In the genomic region with DNA sequence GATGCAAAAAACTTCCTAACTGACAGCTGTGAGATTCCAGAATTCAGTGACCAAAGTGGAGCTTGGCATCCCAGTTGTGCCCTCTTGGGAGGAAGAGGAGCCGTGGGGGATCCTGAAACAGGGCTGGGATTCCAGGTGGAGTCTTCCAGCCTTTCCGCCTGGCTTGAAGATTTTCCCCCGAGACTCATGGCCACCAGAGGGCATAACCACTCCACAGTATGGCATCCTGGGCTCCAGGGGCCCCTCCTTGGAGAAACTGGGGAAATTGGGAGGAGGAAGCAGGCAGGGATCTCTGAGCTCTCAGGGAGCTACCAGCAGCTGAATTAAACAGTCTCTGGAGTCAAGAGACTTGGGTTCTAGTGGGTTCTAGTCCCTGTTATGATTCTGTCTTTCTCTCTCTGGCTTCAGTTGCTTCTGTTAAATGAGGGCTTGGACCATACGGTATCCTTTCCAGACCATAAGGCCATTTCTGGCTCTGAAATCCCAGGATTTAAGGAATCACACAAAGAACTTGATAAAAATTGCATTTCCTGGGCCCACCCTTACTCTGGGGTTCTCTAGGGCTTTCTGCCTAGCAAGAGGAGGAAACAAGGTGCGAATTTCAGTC, we compare ENCODE assay signal across 8 cellular contexts. TPM values are rescaled to one million over a fixed set of nuclear protein-coding genes. Genes with fewer than 3 reads are reported as not detected.
A peak's percentile ranks its signal among the peaks of the same experiment; 100 is the strongest.
DNase-seq lines count a peak whose midpoint lies in the region; ATAC-seq, FAIRE-seq and TF ChIP-seq lines count a peak whose summit lies in the region.

No MANE protein-coding gene starts in this region.

- POLR2A ChIA-PET in endothelial cell of umbilical vein (lab: Charles Lee): interaction anchor here (5.8 kb wide), 1 partner anchor 17 kb away, joined by 221 read pairs; no protein-coding TSS in a partner anchor

- FAIRE-seq in endothelial cell of umbilical vein (lab: Jason Lieb, UNC): peak; percentile 92

- H3K9me3 Mint-ChIP-seq in nephron: no peaks in the 10 kb centered on the region

- no peaks in the 10 kb centered on the region for H4K20me1 ChIP-seq in OCI-LY3 (ENCODE audit: insufficient read depth, low read length)
- no peaks in the 10 kb centered on the region for H4K20me1 ChIP-seq in endothelial cell of umbilical vein (replicated peaks; ENCODE audit: control insufficient read depth, extremely low read depth, insufficient read depth, low read length)

- DNase-seq in AG10803 (ENCODE audit: low read depth) (peak; percentile 56), H4 (ENCODE audit: low spot score) (peak; percentile 33), endothelial cell of umbilical vein (ENCODE audit: low read depth, low spot score) (peak; percentile 60)
- no peak for DNase-seq in activated CD4-positive, alpha-beta T cell treated with anti-CD3 and anti-CD28 coated beads, Interleukin-2, amount 50 U/mL, for 1 hour

- H3K4me1 Mint-ChIP-seq in nephron: peaks cover 47% of the 10 kb centered on the region

- ATAC-seq in GM19328 (IDR thresholded peaks at IDR 0.05; ENCODE audit: unreplicated experiment) (no peak), HG03045 (IDR thresholded peaks at IDR 0.05; ENCODE audit: unreplicated experiment) (no peak)

- H2AFZ ChIP-seq in OCI-LY3 (ENCODE audit: low read depth, low read length) (no peak overlapping the region), endothelial cell of umbilical vein (ENCODE audit: low read depth, low read length) (no peak overlapping the region)

- dilution Hi-C loops in endothelial cell of umbilical vein (cut with MboI; ENCODE audit: extremely low pct_ligation_motif_present, low sequenced_read_pairs): no loop called here

- peaks cover 27% of the 10 kb centered on the region for H3K27me3 ChIP-seq in OCI-LY3 (ENCODE audit: low read depth, low read length)
- no peaks in the 10 kb centered on the region for H3K27me3 ChIP-seq in endothelial cell of umbilical vein (ENCODE audit: control insufficient read depth in 2 of 2, insufficient read depth in 2 of 2, low read length in 2 of 2)

- peak; percentile 82 for TF ChIP-seq CTCF in AG10803 (conservative IDR thresholded peaks at IDR 0.05; ENCODE audit: low read length)
- TF ChIP-seq CTCF in OCI-LY3 (IDR thresholded peaks at IDR 0.05; ENCODE audit: low read depth, low read length): peak; percentile 94
- peak; percentile 72 to 79 for TF ChIP-seq CTCF in endothelial cell of umbilical vein (IDR thresholded peaks at IDR 0.05; ENCODE audit: extremely low read depth in 1 of 2, insufficient read depth in 1 of 2, low read depth in 1 of 2, low read length in 2 of 2)
- TF ChIP-seq CTCF in nephron (IDR thresholded peaks at IDR 0.05; ENCODE audit: unreplicated experiment in 3 of 3): peak; percentile 56 to 69 (median 67)

- peaks cover 27% of the 10 kb centered on the region for H3K4me1 ChIP-seq in OCI-LY3 (ENCODE audit: low read length)
- H3K4me1 ChIP-seq in endothelial cell of umbilical vein (ENCODE audit: control insufficient read depth, extremely low read depth, insufficient read depth, low read length): peaks cover 22% of the 10 kb centered on the region

- no peaks in the 10 kb centered on the region for H3K79me2 ChIP-seq in OCI-LY3 (ENCODE audit: low read length)
- H3K79me2 ChIP-seq in endothelial cell of umbilical vein (ENCODE audit: control insufficient read depth, insufficient read depth, low read length): peaks cover 23% of the 10 kb centered on the region

- H3K27me3 Mint-ChIP-seq in nephron (ENCODE audit: low read depth): peaks cover 5% of the 10 kb centered on the region

- TF ChIP-seq POLR2A in endothelial cell of umbilical vein (IDR thresholded peaks at IDR 0.05; ENCODE audit: low read depth, low read length): no peak

- H3K36me3 Mint-ChIP-seq in nephron (ENCODE audit: low read depth): peaks cover 19% of the 10 kb centered on the region

- intact Hi-C loops in endothelial cell of umbilical vein (cut with micrococcal nuclease): loop anchor here (1.0 kb wide), 1 partner anchor 16 kb away; no protein-coding TSS in a partner anchor

- H3K4me2 ChIP-seq in OCI-LY3 (ENCODE audit: low read length) (no peak overlapping the region), endothelial cell of umbilical vein (ENCODE audit: insufficient read depth, low read length) (no peak overlapping the region)

- CTCF ChIA-PET in endothelial cell of umbilical vein (lab: Charles Lee): interaction anchor here (0.6 to 11.4 kb wide), 26 partner anchors 8 to 143 kb away, joined by 3 to 946 read pairs (median 5); partner anchors contain the start of genes ATG101 and NR4A1

- H3K36me3 ChIP-seq in OCI-LY3 (replicated peaks; ENCODE audit: low read depth, low read length): no peaks in the 10 kb centered on the region
- H3K36me3 ChIP-seq in endothelial cell of umbilical vein (ENCODE audit: control insufficient read depth in 2 of 2, extremely low read depth in 1 of 2, insufficient read depth in 2 of 2, low read length in 2 of 2): peaks cover 0 to 3% of the 10 kb centered on the region in 2 experiments

- H3K9me1 ChIP-seq in endothelial cell of umbilical vein (replicated peaks; ENCODE audit: control insufficient read depth, extremely low read depth, insufficient read depth, low read length): no peaks in the 10 kb centered on the region

- H3K27ac ChIP-seq in OCI-LY3 (ENCODE audit: low read length): no peak overlapping the region
- H3K27ac ChIP-seq in endothelial cell of umbilical vein (ENCODE audit: insufficient read depth, low read depth, low read length): no peak overlapping the region

- peak overlapping the region in 2 of 3 experiments; percentile 11 to 16 for H3K4me3 Mint-ChIP-seq in nephron

- H3K9me3 ChIP-seq in OCI-LY3 (ENCODE audit: insufficient read depth, low read length) (no peaks in the 10 kb centered on the region), endothelial cell of umbilical vein (replicated peaks; ENCODE audit: control insufficient read depth, insufficient read depth, low read length) (no peaks in the 10 kb centered on the region)

- H3K27ac Mint-ChIP-seq in nephron: peak overlapping the region in 1 of 3 experiments; percentile 71

- H3K4me3 ChIP-seq in AG10803 (ENCODE audit: low read length) (no peak overlapping the region), OCI-LY3 (ENCODE audit: low read length) (no peak overlapping the region), endothelial cell of umbilical vein (replicated peaks in 1 of 3; ENCODE audit: insufficient read depth in 1 of 3, low read depth in 1 of 3, low read length in 3 of 3) (no peak overlapping the region)

- no peak overlapping the region for H3K9ac ChIP-seq in OCI-LY3 (ENCODE audit: low read length)
- H3K9ac ChIP-seq in endothelial cell of umbilical vein (replicated peaks; ENCODE audit: extremely low read depth, insufficient read depth, low read length): no peak overlapping the region

- no TSS peak for BruUV-seq in endothelial cell of umbilical vein (replicated peaks; lab: Mats Ljungman, UMichigan)

TF ChIP-seq in endothelial cell of umbilical vein, 7 proteins besides CTCF, POLR2A, EP300 and RAD21:
- TF ChIP-seq POLR2AphosphoS5 (IDR thresholded peaks at IDR 0.05; ENCODE audit: insufficient read depth, low read depth, low read length) (peak; percentile 37), FOS (IDR thresholded peaks at IDR 0.05; ENCODE audit: borderline replicate concordance, insufficient read depth, low read length) (no peak), MYC (IDR thresholded peaks at IDR 0.05; ENCODE audit: low read depth, low read length) (no peak), GATA2 (IDR thresholded peaks at IDR 0.05; ENCODE audit: insufficient read depth, insufficient read length, low read depth, low read length) (no peak), EZH2 (IDR thresholded peaks at IDR 0.05; ENCODE audit: borderline replicate concordance, low read depth, low read length, severe bottlenecking) (no peak), JUN (IDR thresholded peaks at IDR 0.05; ENCODE audit: borderline replicate concordance, insufficient read depth, insufficient read length, low read depth) (no peak), MAX (IDR thresholded peaks at IDR 0.05; ENCODE audit: insufficient read depth, insufficient read length) (no peak)
TF ChIP-seq in endothelial cell of umbilical vein: peak in this region for 1.

RNA-seq across cellular contexts. Expression of gene TAMALIN, which starts 2.6 kb away (rescaled TPM):
- total RNA-seq in H4 (2014; rRNA removed; shearing (Covaris generic)): 0.35 and 1.8 TPM in 2 replicates
- 87.5 and 88.4 TPM in 2 replicates for total RNA-seq in endothelial cell of umbilical vein
- 50.0 and 53.3 TPM in 2 replicates for polyA plus RNA-seq in endothelial cell of umbilical vein
- 42.2 and 64.7 TPM in 2 replicates for polyA plus RNA-seq in endothelial cell of umbilical vein (2011; cell fraction: cytosol; rRNA removed)
- polyA plus RNA-seq in endothelial cell of umbilical vein (2011; cell fraction: nucleus; rRNA removed): 85.1 and 86.5 TPM in 2 replicates
- polyA plus RNA-seq in endothelial cell of umbilical vein (2012): 68.4 and 77.9 TPM in 2 replicates
- polyA minus RNA-seq in endothelial cell of umbilical vein: 42.6 and 64.3 TPM in 2 replicates
- 0.51 TPM for polyA minus RNA-seq in endothelial cell of umbilical vein (2011; cell fraction: cytosol; rRNA and poly(A)+ RNA removed)
- polyA minus RNA-seq in endothelial cell of umbilical vein (2011; cell fraction: nucleus; rRNA and poly(A)+ RNA removed): 27.5 and 38.0 TPM in 2 replicates

RNA-seq across cellular contexts. Expression of gene NR4A1, which starts 47.1 kb away (rescaled TPM):
- total RNA-seq in H4 (2014; rRNA removed; shearing (Covaris generic)): 0.16 and 0.54 TPM in 2 replicates
- total RNA-seq in endothelial cell of umbilical vein: 6.8 and 10.2 TPM in 2 replicates
- 13.4 and 18.2 TPM in 2 replicates for polyA plus RNA-seq in endothelial cell of umbilical vein
- polyA plus RNA-seq in endothelial cell of umbilical vein (2011; cell fraction: cytosol; rRNA removed): 7.8 and 14.6 TPM in 2 replicates
- 58.3 and 72.6 TPM in 2 replicates for polyA plus RNA-seq in endothelial cell of umbilical vein (2011; cell fraction: nucleus; rRNA removed)
- 10.3 and 10.5 TPM in 2 replicates for polyA plus RNA-seq in endothelial cell of umbilical vein (2012)
- 3.8 and 7.3 TPM in 2 replicates for polyA minus RNA-seq in endothelial cell of umbilical vein
- 70.1 TPM for polyA minus RNA-seq in endothelial cell of umbilical vein (2011; cell fraction: cytosol; rRNA and poly(A)+ RNA removed)
- 26.7 and 42.7 TPM in 2 replicates for polyA minus RNA-seq in endothelial cell of umbilical vein (2011; cell fraction: nucleus; rRNA and poly(A)+ RNA removed)

RNA-seq across cellular contexts. Expression of gene ACVR1B, which starts 52.6 kb away (rescaled TPM):
- 3.8 and 6.1 TPM in 2 replicates for total RNA-seq in H4 (2014; rRNA removed; shearing (Covaris generic))
- 25.4 and 33.7 TPM in 2 replicates for total RNA-seq in endothelial cell of umbilical vein
- 25.5 and 29.0 TPM in 2 replicates for polyA plus RNA-seq in endothelial cell of umbilical vein
- 23.9 and 24.1 TPM in 2 replicates for polyA plus RNA-seq in endothelial cell of umbilical vein (2011; cell fraction: cytosol; rRNA removed)
- polyA plus RNA-seq in endothelial cell of umbilical vein (2011; cell fraction: nucleus; rRNA removed): 43.8 and 45.3 TPM in 2 replicates
- 21.7 and 26.2 TPM in 2 replicates for polyA plus RNA-seq in endothelial cell of umbilical vein (2012)
- polyA minus RNA-seq in endothelial cell of umbilical vein: 54.5 and 58.3 TPM in 2 replicates
- polyA minus RNA-seq in endothelial cell of umbilical vein (2011; cell fraction: cytosol; rRNA and poly(A)+ RNA removed): 7.4 TPM
- 24.5 and 28.9 TPM in 2 replicates for polyA minus RNA-seq in endothelial cell of umbilical vein (2011; cell fraction: nucleus; rRNA and poly(A)+ RNA removed)

Comparison
In these comparisons a context has a peak if more than half of its experiments do, and no peak if none do; other contexts are left out.
1. RNA of gene TAMALIN, which starts 2.6 kb away (total RNA-seq): 87.5 to 88.4 TPM in endothelial cell of umbilical vein; 0.35 to 1.8 TPM in H4; every median in the first group is over 10 times any median in the second.
2. Peak in every context shown above with its lines, with median percentiles within 50 percentile points of each other: CTCF ChIP-seq.